In genomic region chrX:49842603-49843002, GRCh38 we compare ENCODE assay signal across 1 cellular context.
TF ChIP-seq lines count a peak whose summit lies in the region.

No MANE protein-coding gene starts in this region.

TF ChIP-seq in HepG2, 621 proteins besides CTCF, POLR2A, EP300 and RAD21 (continued from another document and continues in another):
- TF ChIP-seq, protein P1, sequence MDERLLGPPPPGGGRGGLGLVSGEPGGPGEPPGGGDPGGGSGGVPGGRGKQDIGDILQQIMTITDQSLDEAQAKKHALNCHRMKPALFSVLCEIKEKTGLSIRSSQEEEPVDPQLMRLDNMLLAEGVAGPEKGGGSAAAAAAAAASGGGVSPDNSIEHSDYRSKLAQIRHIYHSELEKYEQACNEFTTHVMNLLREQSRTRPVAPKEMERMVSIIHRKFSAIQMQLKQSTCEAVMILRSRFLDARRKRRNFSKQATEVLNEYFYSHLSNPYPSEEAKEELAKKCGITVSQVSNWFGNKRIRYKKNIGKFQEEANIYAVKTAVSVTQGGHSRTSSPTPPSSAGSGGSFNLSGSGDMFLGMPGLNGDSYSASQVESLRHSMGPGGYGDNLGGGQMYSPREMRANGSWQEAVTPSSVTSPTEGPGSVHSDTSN (CRISPR knock-in tag; IDR thresholded peaks at IDR 0.05), result no peak
- TF ChIP-seq NFAT5 (CRISPR knock-in tag; IDR thresholded peaks at IDR 0.05) (no peak), ZNF563 (CRISPR knock-in tag; IDR thresholded peaks at IDR 0.05) (no peak), NFKBIZ (CRISPR knock-in tag; IDR thresholded peaks at IDR 0.05) (peak; percentile 40; the same call in 1 of the 2 replicates), ZHX1 (CRISPR knock-in tag; IDR thresholded peaks at IDR 0.05; ENCODE audit: low read depth) (no peak), CREB1 (IDR thresholded peaks at IDR 0.05) (no peak), CREB1 (CRISPR knock-in tag; IDR thresholded peaks at IDR 0.05) (0 out of 2 replicates have a peak, but pooled peaks have one; percentile 38), ARID2 (CRISPR knock-in tag; IDR thresholded peaks at IDR 0.05; ENCODE audit: borderline replicate concordance) (no peak), ZNF644 (CRISPR knock-in tag; IDR thresholded peaks at IDR 0.05; ENCODE audit: low read depth) (no peak), CEBPG (CRISPR knock-in tag; IDR thresholded peaks at IDR 0.05) (peak; percentile 14; the same call in 1 of the 2 replicates), TGIF2 (CRISPR knock-in tag; IDR thresholded peaks at IDR 0.05) (no peak), SMARCC2 (IDR thresholded peaks at IDR 0.05) (no peak), NFYB (CRISPR knock-in tag; IDR thresholded peaks at IDR 0.05) (no peak), ZNF160 (CRISPR knock-in tag; IDR thresholded peaks at IDR 0.05) (no peak), GTF2F1 (IDR thresholded peaks at IDR 0.05; ENCODE audit: low read length) (no peak), ZKSCAN8 (CRISPR knock-in tag; IDR thresholded peaks at IDR 0.05; ENCODE audit: borderline replicate concordance) (no peak), ZNF782 (CRISPR knock-in tag; IDR thresholded peaks at IDR 0.05; ENCODE audit: borderline replicate concordance) (no peak), FOXC1 (CRISPR knock-in tag; IDR thresholded peaks at IDR 0.05; ENCODE audit: borderline replicate concordance) (no peak), CBFB (CRISPR knock-in tag; IDR thresholded peaks at IDR 0.05) (no peak), SATB2 (CRISPR knock-in tag; IDR thresholded peaks at IDR 0.05) (no peak), ZNF274 (CRISPR knock-in tag; IDR thresholded peaks at IDR 0.05) (no peak), ZNF530 (CRISPR knock-in tag; IDR thresholded peaks at IDR 0.05; ENCODE audit: low read depth) (no peak), HNRNPL (IDR thresholded peaks at IDR 0.05; ENCODE audit: low read depth, low read length) (no peak), ARID4A (CRISPR knock-in tag; IDR thresholded peaks at IDR 0.05; ENCODE audit: borderline replicate concordance) (no peak), GABPA (IDR thresholded peaks at IDR 0.05; ENCODE audit: low read depth, low read length) (no peak), GABPA (CRISPR knock-in tag; IDR thresholded peaks at IDR 0.05; ENCODE audit: low read depth) (peak; percentile 60), NFKB2 (CRISPR knock-in tag; IDR thresholded peaks at IDR 0.05; ENCODE audit: borderline replicate concordance) (no peak), PCBP2 (optimal IDR thresholded peaks at IDR 0.05; ENCODE audit: low read depth, low read length, poor library complexity, severe bottlenecking) (no peak), ETV6 (CRISPR knock-in tag; conservative IDR thresholded peaks at IDR 0.05) (no peak), AFF4 (CRISPR knock-in tag; IDR thresholded peaks at IDR 0.05) (no peak), ZNF543 (CRISPR knock-in tag; IDR thresholded peaks at IDR 0.05) (no peak), ZNF780A (CRISPR knock-in tag; IDR thresholded peaks at IDR 0.05) (no peak), SAFB2 (CRISPR knock-in tag; IDR thresholded peaks at IDR 0.05; ENCODE audit: borderline replicate concordance, low read depth) (no peak), KLF11 (CRISPR knock-in tag; IDR thresholded peaks at IDR 0.05) (no peak)
- TF ChIP-seq, protein P2, sequence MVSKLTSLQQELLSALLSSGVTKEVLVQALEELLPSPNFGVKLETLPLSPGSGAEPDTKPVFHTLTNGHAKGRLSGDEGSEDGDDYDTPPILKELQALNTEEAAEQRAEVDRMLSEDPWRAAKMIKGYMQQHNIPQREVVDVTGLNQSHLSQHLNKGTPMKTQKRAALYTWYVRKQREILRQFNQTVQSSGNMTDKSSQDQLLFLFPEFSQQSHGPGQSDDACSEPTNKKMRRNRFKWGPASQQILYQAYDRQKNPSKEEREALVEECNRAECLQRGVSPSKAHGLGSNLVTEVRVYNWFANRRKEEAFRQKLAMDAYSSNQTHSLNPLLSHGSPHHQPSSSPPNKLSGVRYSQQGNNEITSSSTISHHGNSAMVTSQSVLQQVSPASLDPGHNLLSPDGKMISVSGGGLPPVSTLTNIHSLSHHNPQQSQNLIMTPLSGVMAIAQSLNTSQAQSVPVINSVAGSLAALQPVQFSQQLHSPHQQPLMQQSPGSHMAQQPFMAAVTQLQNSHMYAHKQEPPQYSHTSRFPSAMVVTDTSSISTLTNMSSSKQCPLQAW (CRISPR knock-in tag; IDR thresholded peaks at IDR 0.05), result peak; percentile 96
- TF ChIP-seq, protein P3, sequence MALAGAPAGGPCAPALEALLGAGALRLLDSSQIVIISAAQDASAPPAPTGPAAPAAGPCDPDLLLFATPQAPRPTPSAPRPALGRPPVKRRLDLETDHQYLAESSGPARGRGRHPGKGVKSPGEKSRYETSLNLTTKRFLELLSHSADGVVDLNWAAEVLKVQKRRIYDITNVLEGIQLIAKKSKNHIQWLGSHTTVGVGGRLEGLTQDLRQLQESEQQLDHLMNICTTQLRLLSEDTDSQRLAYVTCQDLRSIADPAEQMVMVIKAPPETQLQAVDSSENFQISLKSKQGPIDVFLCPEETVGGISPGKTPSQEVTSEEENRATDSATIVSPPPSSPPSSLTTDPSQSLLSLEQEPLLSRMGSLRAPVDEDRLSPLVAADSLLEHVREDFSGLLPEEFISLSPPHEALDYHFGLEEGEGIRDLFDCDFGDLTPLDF (CRISPR knock-in tag; IDR thresholded peaks at IDR 0.05), result no peak
- TF ChIP-seq, protein P4, sequence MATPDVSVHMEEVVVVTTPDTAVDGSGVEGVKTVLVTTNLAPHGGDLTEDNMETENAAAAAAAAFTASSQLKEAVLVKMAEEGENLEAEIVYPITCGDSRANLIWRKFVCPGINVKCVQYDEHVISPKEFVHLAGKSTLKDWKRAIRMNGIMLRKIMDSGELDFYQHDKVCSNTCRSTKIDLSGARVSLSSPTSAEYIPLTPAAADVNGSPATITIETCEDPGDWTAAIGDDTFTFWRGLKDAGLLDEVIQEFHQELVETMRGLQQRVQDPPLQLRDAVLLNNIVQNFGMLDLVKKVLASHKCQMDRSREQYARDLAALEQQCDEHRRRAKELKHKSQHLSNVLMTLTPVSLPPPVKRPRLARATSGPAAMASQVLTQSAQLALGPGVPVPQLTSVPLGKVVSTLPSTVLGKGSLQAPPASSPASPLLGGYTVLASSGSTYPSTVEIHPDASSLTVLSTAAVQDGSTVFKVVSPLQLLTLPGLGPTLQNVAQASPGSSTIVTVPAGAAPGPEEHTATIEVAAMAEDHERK (CRISPR knock-in tag; IDR thresholded peaks at IDR 0.05; ENCODE audit: low read depth), result no peak
- TF ChIP-seq, protein P5, sequence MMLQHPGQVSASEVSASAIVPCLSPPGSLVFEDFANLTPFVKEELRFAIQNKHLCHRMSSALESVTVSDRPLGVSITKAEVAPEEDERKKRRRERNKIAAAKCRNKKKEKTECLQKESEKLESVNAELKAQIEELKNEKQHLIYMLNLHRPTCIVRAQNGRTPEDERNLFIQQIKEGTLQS (CRISPR knock-in tag; IDR thresholded peaks at IDR 0.05), result no peak
